ENCODE assay signal across 15 cellular contexts in genomic region chr9:38662763-38663593, GRCh38. TPM values are rescaled to one million over a fixed set of nuclear protein-coding genes. Genes with fewer than 3 reads are reported as not detected.
A peak's percentile ranks its signal among the peaks of the same experiment; 100 is the strongest.
DNase-seq lines count a peak whose midpoint lies in the region; ATAC-seq and TF ChIP-seq lines count a peak whose summit lies in the region.
"Had no signal": no experiment of that assay in that cellular context is flagged by ENCODE, and none has a peak within 500 bp of the region (broad histone marks: within the 10 kb centered on the region; RNA-seq: fewer than 3 reads in every experiment).

No MANE protein-coding gene starts in this region.

- CTCF ChIA-PET in HEK293 (lab: Yijun Ruan, JAX) = interaction anchor here (0.7 to 1.9 kb wide), 5 partner anchors 9 to 53 kb away, joined by 3 to 11 read pairs (median 3); no protein-coding TSS in a partner anchor

- 44 to 45% methylated on average over 8 of the region's 8 CpGs for WGBS in heart right ventricle, 2 donors

- H3K9me3 ChIP-seq in HEK293 (ENCODE audit: control insufficient read depth, insufficient read depth, low read depth, low read length) (no peaks in the 10 kb centered on the region), heart right ventricle (no peaks in the 10 kb centered on the region)
- H3K9me3 ChIP-seq: HAP-1, lower lobe of right lung had no signal

- no peaks in the 10 kb centered on the region for H3K27me3 ChIP-seq in heart right ventricle

- H3K4me1 ChIP-seq in HEK293 (ENCODE audit: control insufficient read depth, insufficient read depth, low read length) (no peaks in the 10 kb centered on the region), heart right ventricle (no peaks in the 10 kb centered on the region)
- H3K4me1 ChIP-seq: HAP-1, lower lobe of right lung had no signal

- ATAC-seq in heart right ventricle = no peak
- no peak for ATAC-seq in HG02981 (IDR thresholded peaks at IDR 0.05; ENCODE audit: unreplicated experiment)
- ATAC-seq: lower lobe of right lung had no signal

- POLR2A ChIA-PET in HEK293 (lab: Yijun Ruan, JAX) = no interaction called here

- no peak for TF ChIP-seq CTCF in HEK293 (tag by site-specific recombination; IDR thresholded peaks at IDR 0.05)
- peak in 5 of 9 donors; percentile 8 to 49 (median 47) for TF ChIP-seq CTCF in heart right ventricle (IDR thresholded peaks at IDR 0.05)
- TF ChIP-seq CTCF in retinal pigment epithelial cell (conservative IDR thresholded peaks at IDR 0.05; ENCODE audit: low read depth, low read length) = peak; percentile 57

- H3K27ac ChIP-seq in HEK293 (ENCODE audit: extremely low read depth, low read depth, low read length) (no peak overlapping the region), angular gyrus (ENCODE audit: low read depth, low read length) (peak overlapping the region; percentile 60), heart right ventricle (no peak overlapping the region)
- H3K27ac ChIP-seq: epithelial cell of prostate, lower lobe of right lung had no signal

- H3K36me3 ChIP-seq in HEK293 (ENCODE audit: control insufficient read depth in 2 of 2, insufficient read depth in 1 of 2, low read length in 2 of 2) (no peaks in the 10 kb centered on the region), heart right ventricle (no peaks in the 10 kb centered on the region)
- H3K36me3 ChIP-seq: HAP-1, lower lobe of right lung had no signal

- intact Hi-C loops in heart right ventricle (cut with DNase I) = loop anchor here in 1 of 10 donors (10.0 kb wide), 1 partner anchor 52 kb away; no protein-coding TSS in a partner anchor

- H3K4me3 ChIP-seq in HEK293 (ENCODE audit: low read depth, low read length) (no peak overlapping the region), heart right ventricle (no peak overlapping the region), retinal pigment epithelial cell (ENCODE audit: low read length) (no peak overlapping the region)
- H3K4me3 ChIP-seq: HAP-1, lower lobe of right lung had no signal

- DNase-seq in heart right ventricle (no peak), retinal pigment epithelial cell (ENCODE audit: low read depth) (no peak), NOMO-1 treated with dmso at 0.1 percent for 144 hours (lab: John Stamatoyannopoulos, UW; ENCODE audit: unreplicated experiment) (no peak), NCI-H345 (lab: John Stamatoyannopoulos, UW) (no peak)
- DNase-seq: activated naive CD4-positive, alpha-beta T cell; GDM1; lower lobe of right lung; NCI-H1105 treated with DMSO at 0.1 percent for 48 hours; OCI-M1; stimulated activated CD4-positive, alpha-beta T cell treated with anti-CD3 and anti-CD28 coated beads, Interleukin-15, amount 100 ng/mL, for 24 hours had no signal

TF ChIP-seq in HEK293, 187 proteins besides CTCF, POLR2A, EP300 and RAD21:
- no peak for TF ChIP-seq ZNF692 (tag by site-specific recombination; IDR thresholded peaks at IDR 0.05)
- TF ChIP-seq ZNF654 (tag by site-specific recombination; IDR thresholded peaks at IDR 0.05; ENCODE audit: low read depth) = peak; percentile 30; the same call in 1 of the 2 replicates

RNA-seq across cellular contexts. Expression of gene ANKRD18A, which starts 42.6 kb away (rescaled TPM):
- 1 to 10 TPM in 8 of 10 donors, under 1 TPM in 2; 0.22 to 5.5 (median 3.1) TPM for total RNA-seq in heart right ventricle
- 1 to 10 TPM in 1 of 2 donors, under 1 TPM in 1; 0.75 to 1.9 TPM for polyA plus RNA-seq in heart right ventricle

RNA-seq across cellular contexts. Expression of gene FAM240B, which starts 57.0 kb away (rescaled TPM):
- not detected for total RNA-seq in heart right ventricle
- polyA plus RNA-seq in heart right ventricle = not detected
- total RNA-seq: lower lobe of right lung had no signal
